ENCODE assay signal across 1 cellular context in genomic region chr1:165228111-165228655, GRCh38.
TF ChIP-seq lines count a peak whose summit lies in the region.

No MANE protein-coding gene starts in this region.

TF ChIP-seq in GM23338, 12 proteins besides CTCF, POLR2A, EP300 and RAD21 (continued from another document):
- TF ChIP-seq ZNF462 (CRISPR knock-in tag; IDR thresholded peaks at IDR 0.05) = peak; percentile 93
- TF ChIP-seq EZH2 (IDR thresholded peaks at IDR 0.05; ENCODE audit: low read depth, unreplicated experiment) = no peak
- TF ChIP-seq EZH2phosphoT487 (IDR thresholded peaks at IDR 0.05; ENCODE audit: unreplicated experiment) = no peak
- TF ChIP-seq ETS1 (IDR thresholded peaks at IDR 0.05) = peak; percentile 35; the same call in 1 of the 2 replicates
- peak; percentile 45 for TF ChIP-seq NANOG (IDR thresholded peaks at IDR 0.05; ENCODE audit: borderline replicate concordance)
- peak; percentile 15; the same call in 1 of the 2 replicates for TF ChIP-seq ZNF114 (CRISPR knock-in tag; IDR thresholded peaks at IDR 0.05)
- TF ChIP-seq ZNF331 (CRISPR knock-in tag; IDR thresholded peaks at IDR 0.05; ENCODE audit: low read depth) = no peak
